In genomic region chr12:56223571-56224101, GRCh38 we compare ENCODE assay signal across 8 cellular contexts. TPM values are rescaled to one million over a fixed set of nuclear protein-coding genes. Genes with fewer than 3 reads are reported as not detected.
A peak's percentile ranks its signal among the peaks of the same experiment; 100 is the strongest.
DNase-seq lines count a peak whose midpoint lies in the region; ATAC-seq, FAIRE-seq and TF ChIP-seq lines count a peak whose summit lies in the region.

No MANE protein-coding gene starts in this region.

- BruUV-seq in HepG2 (replicated peaks; lab: Mats Ljungman, UMichigan): no TSS peak

- H3K27me3 ChIP-seq in HepG2 (ENCODE audit: control insufficient read depth in 1 of 2, insufficient read depth in 2 of 2, low read length in 2 of 2) (no peaks in the 10 kb centered on the region; a peak in 1 of 5 replicates), thyroid gland (no peaks in the 10 kb centered on the region)

- H3K4me3 ChIP-seq in HepG2 (replicated peaks in 1 of 3; ENCODE audit: insufficient read depth in 1 of 3, low read depth in 2 of 3, low read length in 3 of 3) (no peak overlapping the region), thyroid gland (replicated peaks in 1 of 3) (no peak overlapping the region)

- FAIRE-seq in HepG2 (lab: Jason Lieb, UNC): no peak
- no peak for FAIRE-seq in urothelium cell line (lab: Jason Lieb, UNC)

- peak overlapping the region; percentile 95 for H3K4me2 ChIP-seq in HepG2 (ENCODE audit: low read depth, low read length)

- peaks cover 6% of the 10 kb centered on the region for H3K36me3 Mint-ChIP-seq in activated CD4-positive, alpha-beta T cell treated with anti-CD3 and anti-CD28 coated beads, Interleukin-2, amount 10 ng/mL, durations not matched to agents 7 days and 5 days (ENCODE audit: low read depth)
- peaks cover 10% of the 10 kb centered on the region for H3K36me3 Mint-ChIP-seq in activated naive CD8-positive, alpha-beta T cell treated with anti-CD3 and anti-CD28 coated beads, Interleukin-2, amount 50 U/mL, for 24 hours (ENCODE audit: low read depth)

- peak overlapping the region; percentile 15 for H2AFZ ChIP-seq in HepG2 (ENCODE audit: low read length)

- POLR2A ChIA-PET in activated CD4-positive, alpha-beta T cell treated with anti-CD3 and anti-CD28 coated beads, Interleukin-2, amount 10 ng/mL, durations not matched to agents 7 days and 5 days (lab: Charles Lee): no interaction called here
- POLR2A ChIA-PET in HepG2 (lab: Yijun Ruan, JAX): interaction anchor here (3.8 kb wide), 1 partner anchor 17 kb away, joined by 34 read pairs; no protein-coding TSS in a partner anchor

- WGBS in HepG2 (ENCODE audit: low lambda C conversion rate): 78% methylated on average over 15 of the region's 15 CpGs
- WGBS in thyroid gland, 2 donors: 28 to 29% methylated on average over 15 of the region's 15 CpGs

- ATAC-seq in activated naive CD8-positive, alpha-beta T cell treated with anti-CD3 and anti-CD28 coated beads, Interleukin-2, amount 50 U/mL, for 24 hours: no peak
- ATAC-seq in HepG2 (no peak), GM18870 (IDR thresholded peaks at IDR 0.05; ENCODE audit: unreplicated experiment) (no peak)

- H3K9me3 ChIP-seq in HepG2 (ENCODE audit: low read length): no peaks in the 10 kb centered on the region
- H3K9me3 ChIP-seq in thyroid gland: no peaks in the 10 kb centered on the region

- H3K9ac ChIP-seq in HepG2 (ENCODE audit: insufficient read depth, low read depth, low read length): no peak overlapping the region

- H3K27ac Mint-ChIP-seq in activated CD4-positive, alpha-beta T cell treated with anti-CD3 and anti-CD28 coated beads, Interleukin-2, amount 10 ng/mL, durations not matched to agents 7 days and 5 days: peak overlapping the region; percentile 93
- peak overlapping the region; percentile 88 for H3K27ac Mint-ChIP-seq in activated naive CD8-positive, alpha-beta T cell treated with anti-CD3 and anti-CD28 coated beads, Interleukin-2, amount 50 U/mL, for 24 hours

- H3K36me3 ChIP-seq in HepG2 (replicated peaks in 1 of 2; ENCODE audit: control insufficient read depth in 1 of 2, insufficient read depth in 2 of 2, low read length in 2 of 2) (no peaks in the 10 kb centered on the region; a peak in 1 of 5 replicates), thyroid gland (no peaks in the 10 kb centered on the region)

- H3K4me1 Mint-ChIP-seq in activated CD4-positive, alpha-beta T cell treated with anti-CD3 and anti-CD28 coated beads, Interleukin-2, amount 10 ng/mL, durations not matched to agents 7 days and 5 days: peaks cover 49% of the 10 kb centered on the region
- H3K4me1 Mint-ChIP-seq in activated naive CD8-positive, alpha-beta T cell treated with anti-CD3 and anti-CD28 coated beads, Interleukin-2, amount 50 U/mL, for 24 hours: peaks cover 47% of the 10 kb centered on the region

- intact Hi-C loops in HepG2 (cut with micrococcal nuclease; ENCODE audit: unreplicated experiment) (loop anchor here (1.0 to 5.0 kb wide), 3 partner anchors 30 to 105 kb away; partner anchors contain the start of genes ANKRD52 and ZC3H10), thyroid gland (cut with DNase I) (loop anchor here (2.0 to 10.0 kb wide), 2 partner anchors 31 to 99 kb away; partner anchors contain the start of gene ESYT1)

- TF ChIP-seq POLR2A in HepG2 (IDR thresholded peaks at IDR 0.05; ENCODE audit: insufficient read depth in 1 of 2, low read depth in 2 of 2, low read length in 2 of 2) (no peak), thyroid gland (IDR thresholded peaks at IDR 0.05) (no peak)

- CTCF ChIA-PET in activated CD4-positive, alpha-beta T cell treated with anti-CD3 and anti-CD28 coated beads, Interleukin-2, amount 10 ng/mL, durations not matched to agents 7 days and 5 days (lab: Charles Lee): interaction anchor here (0.7 to 4.0 kb wide), 4 partner anchors 18 to 104 kb away, joined by 3 to 30 read pairs (median 6); no protein-coding TSS in a partner anchor
- CTCF ChIA-PET in HepG2 (lab: Yijun Ruan, JAX; ENCODE audit: low intra/inter-chr PET ratio, low total read pairs): interaction anchor here (0.8 to 2.6 kb wide), 7 partner anchors 16 to 104 kb away, joined by 4 to 15 read pairs (median 4); partner anchors contain the start of gene ANKRD52

- H3K4me1 ChIP-seq in HepG2 (ENCODE audit: insufficient read depth, low read length): peaks cover 37% of the 10 kb centered on the region
- H3K4me1 ChIP-seq in thyroid gland: peaks cover 27 to 36% of the 10 kb centered on the region in 2 donors

- no peak for DNase-seq in activated CD4-positive, alpha-beta T cell treated with anti-CD3 and anti-CD28 coated beads, Interleukin-2, amount 10 ng/mL, durations not matched to agents 7 days and 5 days
- no peak for DNase-seq in activated CD4-positive, alpha-beta T cell treated with anti-CD3 and anti-CD28 coated beads for 1 hour
- no peak for DNase-seq in activated naive CD8-positive, alpha-beta T cell treated with anti-CD3 and anti-CD28 coated beads, Interleukin-2, amount 50 U/mL, for 24 hours
- DNase-seq in HepG2 (ENCODE audit: low spot score): no peak
- DNase-seq in thyroid gland: no peak
- no peak for DNase-seq in DMS 273 treated with DMSO at 0.1 percent for 48 hours (lab: John Stamatoyannopoulos, UW)
- DNase-seq in urothelium cell line (ENCODE audit: low spot score): no peak

- H3K4me3 Mint-ChIP-seq in activated CD4-positive, alpha-beta T cell treated with anti-CD3 and anti-CD28 coated beads, Interleukin-2, amount 10 ng/mL, durations not matched to agents 7 days and 5 days: peak overlapping the region; percentile 90
- peak overlapping the region; percentile 95 for H3K4me3 Mint-ChIP-seq in activated naive CD8-positive, alpha-beta T cell treated with anti-CD3 and anti-CD28 coated beads, Interleukin-2, amount 50 U/mL, for 24 hours

- no peaks in the 10 kb centered on the region for H3K9me3 Mint-ChIP-seq in activated CD4-positive, alpha-beta T cell treated with anti-CD3 and anti-CD28 coated beads, Interleukin-2, amount 10 ng/mL, durations not matched to agents 7 days and 5 days
- H3K9me3 Mint-ChIP-seq in activated naive CD8-positive, alpha-beta T cell treated with anti-CD3 and anti-CD28 coated beads, Interleukin-2, amount 50 U/mL, for 24 hours: no peaks in the 10 kb centered on the region

- H3K79me2 ChIP-seq in HepG2 (ENCODE audit: insufficient read depth, low read length): peaks cover 12% of the 10 kb centered on the region

- TF ChIP-seq CTCF in HepG2 (CRISPR knock-in tag; IDR thresholded peaks at IDR 0.05) (no peak), thyroid gland (IDR thresholded peaks at IDR 0.05) (no peak)

- H3K27me3 Mint-ChIP-seq in activated CD4-positive, alpha-beta T cell treated with anti-CD3 and anti-CD28 coated beads, Interleukin-2, amount 10 ng/mL, durations not matched to agents 7 days and 5 days: no peaks in the 10 kb centered on the region
- no peaks in the 10 kb centered on the region for H3K27me3 Mint-ChIP-seq in activated naive CD8-positive, alpha-beta T cell treated with anti-CD3 and anti-CD28 coated beads, Interleukin-2, amount 50 U/mL, for 24 hours

- TF ChIP-seq EP300 in HepG2 (IDR thresholded peaks at IDR 0.05; ENCODE audit: low read depth in 2 of 2, low read length in 2 of 2) (no peak), HepG2 (CRISPR knock-in tag; IDR thresholded peaks at IDR 0.05; ENCODE audit: borderline replicate concordance) (no peak)

- H4K20me1 ChIP-seq in HepG2 (ENCODE audit: insufficient read depth, low read length): no peaks in the 10 kb centered on the region

- H3K27ac ChIP-seq in HepG2 (ENCODE audit: extremely low read length, insufficient read depth, low read length) (peak overlapping the region; percentile 26), thyroid gland (peak overlapping the region in 2 of 3 donors; percentile 56 to 66)

- TF ChIP-seq RAD21 in HepG2 (CRISPR knock-in tag; IDR thresholded peaks at IDR 0.05): no peak

- in situ Hi-C loops in HepG2 (cut with HindIII; ENCODE audit: extremely low pct_ligation_motif_present, low pct_unique_long_range_greater_than_20kb): loop anchor here (5.0 kb wide), 1 partner anchor 34 kb away; the partner anchor contains the start of gene ANKRD52

RNA-seq across cellular contexts. Expression of gene NABP2, which starts 0.5 kb away (rescaled TPM):
- total RNA-seq in activated CD4-positive, alpha-beta T cell treated with anti-CD3 and anti-CD28 coated beads, Interleukin-2, amount 10 ng/mL, durations not matched to agents 7 days and 5 days: 10 to 100 TPM; 56.7 to 63.5 TPM
- 31.2 and 33.2 TPM in 2 replicates for total RNA-seq in HepG2 (2016; rRNA removed; fragmentation: Illumina TruSeq; extraction: Trizol)
- total RNA-seq in HepG2 (2016; cell fraction: cytosol; rRNA removed; fragmentation: Illumina TruSeq; extraction: Trizol; ENCODE audit: low read depth): 85.1 and 99.3 TPM in 2 replicates
- 29.7 and 31.9 TPM in 2 replicates for total RNA-seq in HepG2 (2016; cell fraction: insoluble cytoplasmic fraction; rRNA removed; fragmentation: Illumina TruSeq; extraction: Trizol)
- total RNA-seq in HepG2 (2016; cell fraction: membrane; rRNA removed; fragmentation: Illumina TruSeq; extraction: Trizol): 92.8 and 102 TPM in 2 replicates
- 8.5 and 12.0 TPM in 2 replicates for total RNA-seq in HepG2 (2016; cell fraction: nucleus; rRNA removed; fragmentation: Illumina TruSeq; extraction: Trizol)
- 27.9 and 35.5 TPM in 2 replicates for polyA plus RNA-seq in HepG2 (2011; rRNA removed)
- polyA plus RNA-seq in HepG2 (2011; cell fraction: cytosol; rRNA removed): 32.7 and 35.7 TPM in 2 replicates
- polyA plus RNA-seq in HepG2 (2011; cell fraction: nucleus; rRNA removed): 6.2 and 9.4 TPM in 2 replicates
- polyA plus RNA-seq in HepG2 (2012): 17.5 and 19.8 TPM in 2 replicates
- 123 and 144 TPM in 2 replicates for polyA plus RNA-seq in HepG2 (2016; cell fraction: cytosol; fragmentation: Illumina TruSeq; extraction: Trizol; ENCODE audit: low read depth)
- 34.0 and 41.8 TPM in 2 replicates for polyA plus RNA-seq in HepG2 (2016; cell fraction: insoluble cytoplasmic fraction; fragmentation: Illumina TruSeq; extraction: Trizol; ENCODE audit: low read depth)
- 103 and 111 TPM in 2 replicates for polyA plus RNA-seq in HepG2 (2016; cell fraction: membrane; fragmentation: Illumina TruSeq; extraction: Trizol; ENCODE audit: low read depth)
- polyA plus RNA-seq in HepG2 (2016; cell fraction: nucleus; fragmentation: Illumina TruSeq; extraction: Trizol; ENCODE audit: insufficient read depth, low read depth): 23.6 and 24.1 TPM in 2 replicates
- 19.6 and 64.2 TPM in 2 replicates for polyA minus RNA-seq in HepG2 (2011; rRNA and poly(A)+ RNA removed; ENCODE audit: low replicate concordance)
- 9.3 TPM in 2 replicates for polyA minus RNA-seq in HepG2 (2011; cell fraction: cytosol; rRNA and poly(A)+ RNA removed)
- polyA minus RNA-seq in HepG2 (2011; cell fraction: nucleus; rRNA and poly(A)+ RNA removed): 2.7 and 3.7 TPM in 2 replicates
- 10 to 100 TPM; 19.4 to 35.7 (median 31.4) TPM for total RNA-seq in thyroid gland

RNA-seq across cellular contexts. Expression of gene RNF41, which starts 1.9 kb away (rescaled TPM):
- total RNA-seq in activated CD4-positive, alpha-beta T cell treated with anti-CD3 and anti-CD28 coated beads, Interleukin-2, amount 10 ng/mL, durations not matched to agents 7 days and 5 days: 10 to 100 TPM; 30.1 to 31.6 TPM
- 27.1 and 32.9 TPM in 2 replicates for total RNA-seq in HepG2 (2016; rRNA removed; fragmentation: Illumina TruSeq; extraction: Trizol)
- total RNA-seq in HepG2 (2016; cell fraction: cytosol; rRNA removed; fragmentation: Illumina TruSeq; extraction: Trizol; ENCODE audit: low read depth): 13.2 and 13.9 TPM in 2 replicates
- total RNA-seq in HepG2 (2016; cell fraction: insoluble cytoplasmic fraction; rRNA removed; fragmentation: Illumina TruSeq; extraction: Trizol): 26.4 and 30.9 TPM in 2 replicates
- 32.7 and 39.6 TPM in 2 replicates for total RNA-seq in HepG2 (2016; cell fraction: membrane; rRNA removed; fragmentation: Illumina TruSeq; extraction: Trizol)
- total RNA-seq in HepG2 (2016; cell fraction: nucleus; rRNA removed; fragmentation: Illumina TruSeq; extraction: Trizol): 18.2 and 18.7 TPM in 2 replicates
- 39.4 and 46.7 TPM in 2 replicates for polyA plus RNA-seq in HepG2 (2011; rRNA removed)
- polyA plus RNA-seq in HepG2 (2011; cell fraction: cytosol; rRNA removed): 37.2 and 48.5 TPM in 2 replicates
- 33.0 and 35.2 TPM in 2 replicates for polyA plus RNA-seq in HepG2 (2011; cell fraction: nucleus; rRNA removed)
- polyA plus RNA-seq in HepG2 (2012): 16.6 and 19.8 TPM in 2 replicates
- polyA plus RNA-seq in HepG2 (2016; cell fraction: cytosol; fragmentation: Illumina TruSeq; extraction: Trizol; ENCODE audit: low read depth): 9.3 and 14.8 TPM in 2 replicates
- polyA plus RNA-seq in HepG2 (2016; cell fraction: insoluble cytoplasmic fraction; fragmentation: Illumina TruSeq; extraction: Trizol; ENCODE audit: low read depth): 23.1 and 24.0 TPM in 2 replicates
- polyA plus RNA-seq in HepG2 (2016; cell fraction: membrane; fragmentation: Illumina TruSeq; extraction: Trizol; ENCODE audit: low read depth): 22.3 and 25.8 TPM in 2 replicates
- polyA plus RNA-seq in HepG2 (2016; cell fraction: nucleus; fragmentation: Illumina TruSeq; extraction: Trizol; ENCODE audit: insufficient read depth, low read depth): 17.4 and 20.5 TPM in 2 replicates
- 241 and 278 TPM in 2 replicates for polyA minus RNA-seq in HepG2 (2011; rRNA and poly(A)+ RNA removed; ENCODE audit: low replicate concordance)
- 36.8 and 40.2 TPM in 2 replicates for polyA minus RNA-seq in HepG2 (2011; cell fraction: cytosol; rRNA and poly(A)+ RNA removed)
- 33.3 and 39.0 TPM in 2 replicates for polyA minus RNA-seq in HepG2 (2011; cell fraction: nucleus; rRNA and poly(A)+ RNA removed)
- 10 to 100 TPM; 63.4 to 89.7 (median 73.4) TPM for total RNA-seq in thyroid gland

RNA-seq across cellular contexts. Expression of gene SLC39A5, which starts 6.2 kb away (rescaled TPM):
- under 1 TPM in 1 of 2 experiments, not detected in 1; 0.64 TPM for total RNA-seq in activated CD4-positive, alpha-beta T cell treated with anti-CD3 and anti-CD28 coated beads, Interleukin-2, amount 10 ng/mL, durations not matched to agents 7 days and 5 days
- total RNA-seq in HepG2 (2016; rRNA removed; fragmentation: Illumina TruSeq; extraction: Trizol) (39.7 and 101 TPM in 2 replicates), thyroid gland (not detected)
- total RNA-seq in HepG2 (2016; cell fraction: cytosol; rRNA removed; fragmentation: Illumina TruSeq; extraction: Trizol; ENCODE audit: low read depth): 32.8 and 38.8 TPM in 2 replicates
- 36.4 and 95.0 TPM in 2 replicates for total RNA-seq in HepG2 (2016; cell fraction: insoluble cytoplasmic fraction; rRNA removed; fragmentation: Illumina TruSeq; extraction: Trizol)
- total RNA-seq in HepG2 (2016; cell fraction: membrane; rRNA removed; fragmentation: Illumina TruSeq; extraction: Trizol): 38.5 and 51.4 TPM in 2 replicates
- total RNA-seq in HepG2 (2016; cell fraction: nucleus; rRNA removed; fragmentation: Illumina TruSeq; extraction: Trizol): 91.1 and 122 TPM in 2 replicates
- 59.7 and 80.6 TPM in 2 replicates for polyA plus RNA-seq in HepG2 (2011; rRNA removed)
- 50.4 and 79.1 TPM in 2 replicates for polyA plus RNA-seq in HepG2 (2011; cell fraction: cytosol; rRNA removed)
- 344 and 397 TPM in 2 replicates for polyA plus RNA-seq in HepG2 (2011; cell fraction: nucleus; rRNA removed)
- polyA plus RNA-seq in HepG2 (2012): 73.0 and 80.9 TPM in 2 replicates
- polyA plus RNA-seq in HepG2 (2016; cell fraction: cytosol; fragmentation: Illumina TruSeq; extraction: Trizol; ENCODE audit: low read depth): 21.5 and 22.3 TPM in 2 replicates
- polyA plus RNA-seq in HepG2 (2016; cell fraction: insoluble cytoplasmic fraction; fragmentation: Illumina TruSeq; extraction: Trizol; ENCODE audit: low read depth): 28.4 and 31.4 TPM in 2 replicates
- 29.6 and 33.0 TPM in 2 replicates for polyA plus RNA-seq in HepG2 (2016; cell fraction: membrane; fragmentation: Illumina TruSeq; extraction: Trizol; ENCODE audit: low read depth)
- polyA plus RNA-seq in HepG2 (2016; cell fraction: nucleus; fragmentation: Illumina TruSeq; extraction: Trizol; ENCODE audit: insufficient read depth, low read depth): 202 and 204 TPM in 2 replicates
- polyA minus RNA-seq in HepG2 (2011; rRNA and poly(A)+ RNA removed; ENCODE audit: low replicate concordance): 75.4 TPM in 1 of 2 replicates, not detected in the other
- polyA minus RNA-seq in HepG2 (2011; cell fraction: cytosol; rRNA and poly(A)+ RNA removed): 29.5 and 41.4 TPM in 2 replicates
- 30.3 and 40.7 TPM in 2 replicates for polyA minus RNA-seq in HepG2 (2011; cell fraction: nucleus; rRNA and poly(A)+ RNA removed)

RNA-seq across cellular contexts. Expression of gene SMARCC2, which starts 34.4 kb away (rescaled TPM):
- total RNA-seq in activated CD4-positive, alpha-beta T cell treated with anti-CD3 and anti-CD28 coated beads, Interleukin-2, amount 10 ng/mL, durations not matched to agents 7 days and 5 days: 100 to 1,000 TPM; 140 to 173 TPM
- total RNA-seq in HepG2 (2016; rRNA removed; fragmentation: Illumina TruSeq; extraction: Trizol) (13.1 and 21.3 TPM in 2 replicates), thyroid gland (100 to 1,000 TPM in 1 of 4 donors, 10 to 100 TPM in 3; 76.5 to 101 (median 83.0) TPM)
- 7.8 and 8.7 TPM in 2 replicates for total RNA-seq in HepG2 (2016; cell fraction: cytosol; rRNA removed; fragmentation: Illumina TruSeq; extraction: Trizol; ENCODE audit: low read depth)
- 13.2 and 20.4 TPM in 2 replicates for total RNA-seq in HepG2 (2016; cell fraction: insoluble cytoplasmic fraction; rRNA removed; fragmentation: Illumina TruSeq; extraction: Trizol)
- 6.4 and 7.1 TPM in 2 replicates for total RNA-seq in HepG2 (2016; cell fraction: membrane; rRNA removed; fragmentation: Illumina TruSeq; extraction: Trizol)
- 34.5 and 38.1 TPM in 2 replicates for total RNA-seq in HepG2 (2016; cell fraction: nucleus; rRNA removed; fragmentation: Illumina TruSeq; extraction: Trizol)
- polyA plus RNA-seq in HepG2 (2011; rRNA removed): 21.0 and 24.1 TPM in 2 replicates
- polyA plus RNA-seq in HepG2 (2011; cell fraction: cytosol; rRNA removed): 6.4 and 7.0 TPM in 2 replicates
- 89.5 and 95.6 TPM in 2 replicates for polyA plus RNA-seq in HepG2 (2011; cell fraction: nucleus; rRNA removed)
- polyA plus RNA-seq in HepG2 (2012): 18.5 and 25.0 TPM in 2 replicates
- 1.0 and 1.5 TPM in 2 replicates for polyA plus RNA-seq in HepG2 (2016; cell fraction: cytosol; fragmentation: Illumina TruSeq; extraction: Trizol; ENCODE audit: low read depth)
- 11.3 and 14.8 TPM in 2 replicates for polyA plus RNA-seq in HepG2 (2016; cell fraction: insoluble cytoplasmic fraction; fragmentation: Illumina TruSeq; extraction: Trizol; ENCODE audit: low read depth)
- 3.5 and 3.7 TPM in 2 replicates for polyA plus RNA-seq in HepG2 (2016; cell fraction: membrane; fragmentation: Illumina TruSeq; extraction: Trizol; ENCODE audit: low read depth)
- polyA plus RNA-seq in HepG2 (2016; cell fraction: nucleus; fragmentation: Illumina TruSeq; extraction: Trizol; ENCODE audit: insufficient read depth, low read depth): 65.5 and 70.0 TPM in 2 replicates
- polyA minus RNA-seq in HepG2 (2011; rRNA and poly(A)+ RNA removed; ENCODE audit: low replicate concordance): 32.0 and 82.6 TPM in 2 replicates
- 17.5 and 19.3 TPM in 2 replicates for polyA minus RNA-seq in HepG2 (2011; cell fraction: cytosol; rRNA and poly(A)+ RNA removed)
- polyA minus RNA-seq in HepG2 (2011; cell fraction: nucleus; rRNA and poly(A)+ RNA removed): 62.1 and 93.5 TPM in 2 replicates

RNA-seq across cellular contexts. Expression of gene ANKRD52, which starts 34.5 kb away (rescaled TPM):
- total RNA-seq in activated CD4-positive, alpha-beta T cell treated with anti-CD3 and anti-CD28 coated beads, Interleukin-2, amount 10 ng/mL, durations not matched to agents 7 days and 5 days: 10 to 100 TPM; 39.0 to 45.9 TPM
- total RNA-seq in HepG2 (2016; rRNA removed; fragmentation: Illumina TruSeq; extraction: Trizol) (7.8 and 22.0 TPM in 2 replicates), thyroid gland (10 to 100 TPM; 15.9 to 22.3 (median 18.3) TPM)
- 1.1 and 2.9 TPM in 2 replicates for total RNA-seq in HepG2 (2016; cell fraction: cytosol; rRNA removed; fragmentation: Illumina TruSeq; extraction: Trizol; ENCODE audit: low read depth)
- total RNA-seq in HepG2 (2016; cell fraction: insoluble cytoplasmic fraction; rRNA removed; fragmentation: Illumina TruSeq; extraction: Trizol): 7.7 and 17.9 TPM in 2 replicates
- total RNA-seq in HepG2 (2016; cell fraction: membrane; rRNA removed; fragmentation: Illumina TruSeq; extraction: Trizol): 4.4 and 5.8 TPM in 2 replicates
- 11.5 and 15.5 TPM in 2 replicates for total RNA-seq in HepG2 (2016; cell fraction: nucleus; rRNA removed; fragmentation: Illumina TruSeq; extraction: Trizol)
- 9.2 and 11.2 TPM in 2 replicates for polyA plus RNA-seq in HepG2 (2011; rRNA removed)
- polyA plus RNA-seq in HepG2 (2011; cell fraction: cytosol; rRNA removed): 6.2 TPM in 2 replicates
- polyA plus RNA-seq in HepG2 (2011; cell fraction: nucleus; rRNA removed): 29.6 and 34.0 TPM in 2 replicates
- 9.0 and 10.3 TPM in 2 replicates for polyA plus RNA-seq in HepG2 (2012)
- polyA plus RNA-seq in HepG2 (2016; cell fraction: cytosol; fragmentation: Illumina TruSeq; extraction: Trizol; ENCODE audit: low read depth): 0.48 and 0.53 TPM in 2 replicates
- polyA plus RNA-seq in HepG2 (2016; cell fraction: insoluble cytoplasmic fraction; fragmentation: Illumina TruSeq; extraction: Trizol; ENCODE audit: low read depth): 9.4 and 12.7 TPM in 2 replicates
- polyA plus RNA-seq in HepG2 (2016; cell fraction: membrane; fragmentation: Illumina TruSeq; extraction: Trizol; ENCODE audit: low read depth): 1.5 and 1.6 TPM in 2 replicates
- 25.3 and 28.1 TPM in 2 replicates for polyA plus RNA-seq in HepG2 (2016; cell fraction: nucleus; fragmentation: Illumina TruSeq; extraction: Trizol; ENCODE audit: insufficient read depth, low read depth)
- polyA minus RNA-seq in HepG2 (2011; rRNA and poly(A)+ RNA removed; ENCODE audit: low replicate concordance): 34.8 and 47.2 TPM in 2 replicates
- polyA minus RNA-seq in HepG2 (2011; cell fraction: cytosol; rRNA and poly(A)+ RNA removed): 11.2 and 12.0 TPM in 2 replicates
- 11.9 and 12.7 TPM in 2 replicates for polyA minus RNA-seq in HepG2 (2011; cell fraction: nucleus; rRNA and poly(A)+ RNA removed)

Comparison
In these comparisons a context has a peak if more than half of its experiments do, and no peak if none do; other contexts are left out.
1. RNA of gene SLC39A5, which starts 6.2 kb away (total RNA-seq): 32.8 to 122 TPM in HepG2; 0.64 TPM in activated CD4-positive, alpha-beta T cell treated with anti-CD3 and anti-CD28 coated beads, Interleukin-2, amount 10 ng/mL, durations not matched to agents 7 days and 5 days and not detected in thyroid gland; every median in the first group is over 10 times any median in the second.